ENCODE assay signal across 8 cellular contexts in the genomic region with DNA sequence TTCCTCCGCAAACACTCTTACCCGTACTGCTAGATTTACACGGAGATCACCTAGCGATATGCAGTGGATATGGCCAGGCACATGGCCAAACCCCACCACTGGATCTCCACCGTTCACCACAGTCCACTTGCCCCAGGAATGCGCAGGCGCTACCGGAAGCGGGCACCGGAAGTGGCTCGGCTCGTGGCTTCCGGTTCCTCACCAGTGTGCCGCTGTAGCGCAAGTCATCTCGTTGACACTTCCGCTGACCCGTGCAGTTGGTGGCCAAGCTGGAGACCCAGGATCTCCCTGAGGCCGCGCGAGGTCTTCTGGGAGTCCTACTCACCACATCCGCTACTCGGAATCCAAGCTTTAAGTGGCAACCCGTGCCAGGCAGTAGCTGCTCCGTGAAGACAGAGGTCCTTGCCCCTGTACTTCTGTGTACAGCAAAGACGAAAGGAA. TPM values are rescaled to one million over a fixed set of nuclear protein-coding genes. Genes with fewer than 3 reads are reported as not detected.
A peak's percentile ranks its signal among the peaks of the same experiment; 100 is the strongest.
DNase-seq lines count a peak whose midpoint lies in the region; ATAC-seq and TF ChIP-seq lines count a peak whose summit lies in the region.

No MANE protein-coding gene starts in this region.

- H3K9me3 Mint-ChIP-seq in activated T-cell treated with anti-CD3 and anti-CD28 coated beads, Interleukin-2, amount 50 U/mL, for 24 hours = peaks cover 12% of the 10 kb centered on the region
- peaks cover under 1% of the 10 kb centered on the region for H3K9me3 Mint-ChIP-seq in nephron progenitor cell

- peak overlapping the region; percentile 88 for H3K27ac Mint-ChIP-seq in activated T-cell treated with anti-CD3 and anti-CD28 coated beads, Interleukin-2, amount 50 U/mL, for 24 hours
- H3K27ac Mint-ChIP-seq in nephron progenitor cell = no peak overlapping the region

- intact Hi-C loops in left cardiac atrium (cut with DNase I) = no loop called here

- peak; percentile 87 to 88 for DNase-seq in Kasumi-1 (lab: John Stamatoyannopoulos, UW)
- DNase-seq in activated T-cell treated with anti-CD3 and anti-CD28 coated beads, Interleukin-2, amount 50 U/mL, for 24 hours = peak; percentile 80
- peak; percentile 65 for DNase-seq in left cardiac atrium
- peak in 2 of 3 experiments; percentile 10 to 33 for DNase-seq in stimulated activated CD4-positive, alpha-beta T cell treated with anti-CD3 and anti-CD28 coated beads, TNF-alpha, amount 100 ng/mL, for 4 hours (ENCODE audit: low read depth in 3 of 3)
- no peak for DNase-seq in nephron progenitor cell
- no peak for DNase-seq in iPS-NIHi11 (ENCODE audit: low spot score)
- DNase-seq in KBM-7 = no peak

- peak; percentile 71 to 73 for ATAC-seq in left cardiac atrium
- no peak for ATAC-seq in HG03457 (IDR thresholded peaks at IDR 0.05; ENCODE audit: unreplicated experiment)

- no peak for TF ChIP-seq CTCF in nephron progenitor cell (IDR thresholded peaks at IDR 0.05)

- H3K36me3 Mint-ChIP-seq in activated T-cell treated with anti-CD3 and anti-CD28 coated beads, Interleukin-2, amount 50 U/mL, for 24 hours (ENCODE audit: low read depth) = peaks cover 37% of the 10 kb centered on the region
- H3K36me3 Mint-ChIP-seq in nephron progenitor cell (ENCODE audit: low read depth) = peaks cover 16% of the 10 kb centered on the region

- in situ Hi-C loops in KBM-7 (cut with MboI; ENCODE audit: low pct_unique_long_range_greater_than_20kb, low sequenced_read_pairs) = no loop called here

- peak overlapping the region; percentile 71 for H3K4me3 Mint-ChIP-seq in activated T-cell treated with anti-CD3 and anti-CD28 coated beads, Interleukin-2, amount 50 U/mL, for 24 hours
- H3K4me3 Mint-ChIP-seq in nephron progenitor cell = no peak overlapping the region

- H3K4me1 Mint-ChIP-seq in activated T-cell treated with anti-CD3 and anti-CD28 coated beads, Interleukin-2, amount 50 U/mL, for 24 hours (ENCODE audit: low read depth) = peaks cover 21% of the 10 kb centered on the region
- no peaks in the 10 kb centered on the region for H3K4me1 Mint-ChIP-seq in nephron progenitor cell

- no peaks in the 10 kb centered on the region for H3K27me3 Mint-ChIP-seq in activated T-cell treated with anti-CD3 and anti-CD28 coated beads, Interleukin-2, amount 50 U/mL, for 24 hours
- peaks cover 30% of the 10 kb centered on the region for H3K27me3 Mint-ChIP-seq in nephron progenitor cell (ENCODE audit: low read depth, poor library complexity)

RNA-seq across cellular contexts. Expression of gene ZNF597, which starts 11.5 kb away (rescaled TPM):
- total RNA-seq in left cardiac atrium = 1 to 10 TPM; 1.4 to 2.3 TPM

RNA-seq across cellular contexts. Expression of gene NAA60, which starts 11.7 kb away (rescaled TPM):
- total RNA-seq in left cardiac atrium = 10 to 100 TPM; 35.4 to 38.2 TPM

RNA-seq across cellular contexts. Expression of gene ZNF174, which starts 30.8 kb away (rescaled TPM):
- total RNA-seq in left cardiac atrium = 1 to 10 TPM; 8.6 TPM

RNA-seq across cellular contexts. Expression of gene ZSCAN32, which starts 31.0 kb away (rescaled TPM):
- total RNA-seq in left cardiac atrium = 1 to 10 TPM; 7.1 to 9.4 TPM

Comparison
In these comparisons a context has a peak if more than half of its experiments do, and no peak if none do; other contexts are left out.
1. DNase-seq: peak in Kasumi-1 (2 of 2), activated T-cell treated with anti-CD3 and anti-CD28 coated beads, Interleukin-2, amount 50 U/mL, for 24 hours (single experiment), left cardiac atrium (single experiment) and stimulated activated CD4-positive, alpha-beta T cell treated with anti-CD3 and anti-CD28 coated beads, TNF-alpha, amount 100 ng/mL, for 4 hours (2 of 3); none in nephron progenitor cell (single experiment), iPS-NIHi11 (single experiment) and KBM-7 (single experiment).